ENCODE assay signal across 1 cellular context in genomic region chr17:59565171-59565958, GRCh38.
TF ChIP-seq lines count a peak whose summit lies in the region.

Gene DHX40, plus strand, starts transcription at chr17:59565610. Its CDS starts 62 bp downstream, at chr17:59565672.

TF ChIP-seq in GM12878, 131 proteins besides CTCF, POLR2A, EP300 and RAD21 (continued from another document):
- TF ChIP-seq, protein P1, sequence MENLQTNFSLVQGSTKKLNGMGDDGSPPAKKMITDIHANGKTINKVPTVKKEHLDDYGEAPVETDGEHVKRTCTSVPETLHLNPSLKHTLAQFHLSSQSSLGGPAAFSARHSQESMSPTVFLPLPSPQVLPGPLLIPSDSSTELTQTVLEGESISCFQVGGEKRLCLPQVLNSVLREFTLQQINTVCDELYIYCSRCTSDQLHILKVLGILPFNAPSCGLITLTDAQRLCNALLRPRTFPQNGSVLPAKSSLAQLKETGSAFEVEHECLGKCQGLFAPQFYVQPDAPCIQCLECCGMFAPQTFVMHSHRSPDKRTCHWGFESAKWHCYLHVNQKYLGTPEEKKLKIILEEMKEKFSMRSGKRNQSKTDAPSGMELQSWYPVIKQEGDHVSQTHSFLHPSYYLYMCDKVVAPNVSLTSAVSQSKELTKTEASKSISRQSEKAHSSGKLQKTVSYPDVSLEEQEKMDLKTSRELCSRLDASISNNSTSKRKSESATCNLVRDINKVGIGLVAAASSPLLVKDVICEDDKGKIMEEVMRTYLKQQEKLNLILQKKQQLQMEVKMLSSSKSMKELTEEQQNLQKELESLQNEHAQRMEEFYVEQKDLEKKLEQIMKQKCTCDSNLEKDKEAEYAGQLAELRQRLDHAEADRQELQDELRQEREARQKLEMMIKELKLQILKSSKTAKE (IDR thresholded peaks at IDR 0.05; ENCODE audit: low read depth, poor library complexity, severe bottlenecking): no peak
- TF ChIP-seq SPI1 (IDR thresholded peaks at IDR 0.05; ENCODE audit: borderline replicate concordance, insufficient read depth, low read depth, low read length): peak; percentile 8; the same call in 1 of the 2 replicates
- TF ChIP-seq, protein P2, sequence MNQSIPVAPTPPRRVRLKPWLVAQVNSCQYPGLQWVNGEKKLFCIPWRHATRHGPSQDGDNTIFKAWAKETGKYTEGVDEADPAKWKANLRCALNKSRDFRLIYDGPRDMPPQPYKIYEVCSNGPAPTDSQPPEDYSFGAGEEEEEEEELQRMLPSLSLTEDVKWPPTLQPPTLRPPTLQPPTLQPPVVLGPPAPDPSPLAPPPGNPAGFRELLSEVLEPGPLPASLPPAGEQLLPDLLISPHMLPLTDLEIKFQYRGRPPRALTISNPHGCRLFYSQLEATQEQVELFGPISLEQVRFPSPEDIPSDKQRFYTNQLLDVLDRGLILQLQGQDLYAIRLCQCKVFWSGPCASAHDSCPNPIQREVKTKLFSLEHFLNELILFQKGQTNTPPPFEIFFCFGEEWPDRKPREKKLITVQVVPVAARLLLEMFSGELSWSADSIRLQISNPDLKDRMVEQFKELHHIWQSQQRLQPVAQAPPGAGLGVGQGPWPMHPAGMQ (IDR thresholded peaks at IDR 0.05; ENCODE audit: borderline replicate concordance): no peak
- peak; percentile 100 for TF ChIP-seq ZNF687 (IDR thresholded peaks at IDR 0.05)
- no peak for TF ChIP-seq ZNF622 (IDR thresholded peaks at IDR 0.05)
- TF ChIP-seq BCL3 (IDR thresholded peaks at IDR 0.05; ENCODE audit: borderline replicate concordance, insufficient read depth, low read depth, low read length, poor library complexity, severe bottlenecking): no peak
- TF ChIP-seq HCFC1 (IDR thresholded peaks at IDR 0.05; ENCODE audit: low read length): peak; percentile 79
- TF ChIP-seq USF1 (IDR thresholded peaks at IDR 0.05; ENCODE audit: borderline replicate concordance, extremely low read length, insufficient read depth, low read depth, low read length): peak; percentile 63
- TF ChIP-seq MYB (IDR thresholded peaks at IDR 0.05; ENCODE audit: borderline replicate concordance, low read depth, low read length): no peak
